ENCODE assay signal across 10 cellular contexts in the genomic region with DNA sequence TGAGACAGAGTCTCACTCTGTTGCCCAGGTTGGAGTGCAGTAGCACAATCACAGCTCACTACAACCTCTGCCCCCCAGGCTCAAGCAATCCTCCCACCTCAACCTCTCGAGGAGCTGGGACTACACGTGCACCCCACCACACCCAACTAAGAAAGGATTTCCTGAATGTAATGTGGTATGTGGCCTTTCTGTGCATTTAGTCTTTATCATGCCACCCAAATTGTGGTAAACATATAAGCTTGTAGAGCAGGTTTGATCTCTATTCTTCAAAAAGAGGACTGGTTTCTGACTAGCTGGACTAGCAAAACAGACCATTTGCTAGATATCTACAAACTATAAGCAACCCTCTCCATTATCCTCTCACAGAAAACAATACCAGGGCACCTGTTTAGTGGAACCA. TPM values are rescaled to one million over a fixed set of nuclear protein-coding genes. Genes with fewer than 3 reads are reported as not detected.
DNase-seq lines count a peak whose midpoint lies in the region; ATAC-seq and TF ChIP-seq lines count a peak whose summit lies in the region.
"Had no signal": no experiment of that assay in that cellular context is flagged by ENCODE, and none has a peak within 500 bp of the region (broad histone marks: within the 10 kb centered on the region; RNA-seq: fewer than 3 reads in every experiment).

No MANE protein-coding gene starts in this region.

- H3K27me3 ChIP-seq in AG04450 (ENCODE audit: control insufficient read depth, insufficient read depth, low read length), result no peaks in the 10 kb centered on the region
- no peaks in the 10 kb centered on the region for H3K27me3 ChIP-seq in GM23248 (replicated peaks; ENCODE audit: insufficient read depth)

- POLR2A ChIA-PET in AG04450 (lab: Yijun Ruan, JAX), result no interaction called here
- POLR2A ChIA-PET in activated CD8-positive, alpha-beta T cell treated with anti-CD3 and anti-CD28 coated beads for 36 hours (lab: Charles Lee), result interaction anchor here (0.7 to 2.4 kb wide), 3 partner anchors 32 to 76 kb away, joined by 3 to 20 read pairs (median 12); partner anchors contain the start of gene ELOVL6

- peak overlapping the region; percentile 43; the same call in 1 of the 2 replicates for H3K9ac ChIP-seq in GM23248

- peak; percentile 7 for ATAC-seq in activated CD8-positive, alpha-beta T cell treated with anti-CD3 and anti-CD28 coated beads for 36 hours

- DNase-seq in AG04450 (ENCODE audit: low read depth, low spot score) (no peak), GM23248 (no peak), immature natural killer cell (peak in 2 of 3 donors; percentile 8 to 14), GM20000 (ENCODE audit: low spot score) (no peak), iPS-NIHi11 (ENCODE audit: low spot score) (no peak), NCI-H1105 (lab: John Stamatoyannopoulos, UW) (no peak), COLO829 (ENCODE audit: low spot score) (no peak)
- peak; percentile 14 for DNase-seq in activated CD8-positive, alpha-beta T cell treated with anti-CD3 and anti-CD28 coated beads for 36 hours

- H3K36me3 Mint-ChIP-seq in activated CD8-positive, alpha-beta T cell treated with anti-CD3 and anti-CD28 coated beads for 36 hours (ENCODE audit: low read depth), result peaks cover 18% of the 10 kb centered on the region
- peaks cover 0 to 7% (median 0%) of the 10 kb centered on the region in 3 donors for H3K36me3 Mint-ChIP-seq in immature natural killer cell
- H3K36me3 Mint-ChIP-seq: IgD-negative memory B cell had no signal

- H3K4me2 ChIP-seq in GM23248 (ENCODE audit: unreplicated experiment), result peak overlapping the region; percentile 59

- H3K4me3 ChIP-seq in AG04450 (ENCODE audit: low read depth, low read length) (no peak overlapping the region), GM23248 (no peak overlapping the region)
- H3K4me3 ChIP-seq: SK-N-MC had no signal

- in situ Hi-C loops in GM23248 (cut with MboI), result no loop called here

- no peaks in the 10 kb centered on the region for H3K36me3 ChIP-seq in GM23248 (ENCODE audit: low read depth)

- no peaks in the 10 kb centered on the region for H3K27me3 Mint-ChIP-seq in activated CD8-positive, alpha-beta T cell treated with anti-CD3 and anti-CD28 coated beads for 36 hours
- peaks cover 0 to 2% (median 0%) of the 10 kb centered on the region in 3 donors for H3K27me3 Mint-ChIP-seq in immature natural killer cell (ENCODE audit: low read depth in 3 of 3)
- H3K27me3 Mint-ChIP-seq: IgD-negative memory B cell had no signal

- peaks cover 30% of the 10 kb centered on the region for H3K4me1 Mint-ChIP-seq in activated CD8-positive, alpha-beta T cell treated with anti-CD3 and anti-CD28 coated beads for 36 hours (ENCODE audit: low read depth)
- peaks cover 57 to 65% of the 10 kb centered on the region in 2 donors for H3K4me1 Mint-ChIP-seq in immature natural killer cell

- TF ChIP-seq CTCF in AG04450 (IDR thresholded peaks at IDR 0.05; ENCODE audit: low read depth, low read length) (no peak), GM20000 (IDR thresholded peaks at IDR 0.05; ENCODE audit: extremely low read depth, missing control alignments) (no peak)
- TF ChIP-seq CTCF in activated CD8-positive, alpha-beta T cell treated with anti-CD3 and anti-CD28 coated beads for 36 hours (IDR thresholded peaks at IDR 0.05), result no peak

- H3K4me1 ChIP-seq in GM23248 (ENCODE audit: insufficient read depth), result peaks cover 42% of the 10 kb centered on the region

- peak overlapping the region; percentile 49 for H3K27ac ChIP-seq in AG04450 (ENCODE audit: low read depth, low read length)
- H3K27ac ChIP-seq in GM23248, result peak overlapping the region; percentile 85
- H3K27ac ChIP-seq: SK-N-MC had no signal

- WGBS in GM23248 (ENCODE audit: low coverage in 1 of 2, low lambda C conversion rate in 2 of 2, missing lambda C conversion rate in 2 of 2), 2 experiments, result 69 to 76% methylated on average over 2 of the region's 2 CpGs

- peak overlapping the region; percentile 51; the same call in 1 of the 2 replicates for H2AFZ ChIP-seq in GM23248

- H3K9me2 ChIP-seq in GM23248 (ENCODE audit: insufficient read depth), result no peaks in the 10 kb centered on the region

- H4K20me1 ChIP-seq in GM23248 (ENCODE audit: insufficient read depth), result no peaks in the 10 kb centered on the region

- CTCF ChIA-PET in AG04450 (lab: Charles Lee), result interaction anchor here (0.9 kb wide), 1 partner anchor 11 kb away, joined by 3 read pairs; no protein-coding TSS in a partner anchor
- CTCF ChIA-PET in activated CD8-positive, alpha-beta T cell treated with anti-CD3 and anti-CD28 coated beads for 36 hours (lab: Charles Lee), result interaction anchor here (0.6 to 1.4 kb wide), 8 partner anchors 11 to 1535 kb away, joined by 3 to 4 read pairs (median 3); partner anchors contain the start of gene ELOVL6

- intact Hi-C loops in activated CD8-positive, alpha-beta T cell treated with anti-CD3 and anti-CD28 coated beads for 36 hours (cut with micrococcal nuclease), result loop anchor here (2.0 kb wide), 1 partner anchor 30 kb away; no protein-coding TSS in a partner anchor

- H3K9me3 Mint-ChIP-seq in activated CD8-positive, alpha-beta T cell treated with anti-CD3 and anti-CD28 coated beads for 36 hours, result peaks cover 6% of the 10 kb centered on the region
- H3K9me3 Mint-ChIP-seq in immature natural killer cell, result no peaks in the 10 kb centered on the region
- H3K9me3 Mint-ChIP-seq: IgD-negative memory B cell had no signal

- no peaks in the 10 kb centered on the region for H3K9me3 ChIP-seq in AG04450 (ENCODE audit: control insufficient read depth, insufficient read depth, low read length)
- H3K9me3 ChIP-seq in GM23248 (ENCODE audit: low read depth), result no peaks in the 10 kb centered on the region

- peak overlapping the region; percentile 99 for H3K27ac Mint-ChIP-seq in activated CD8-positive, alpha-beta T cell treated with anti-CD3 and anti-CD28 coated beads for 36 hours
- H3K27ac Mint-ChIP-seq in immature natural killer cell, result peak overlapping the region; percentile 73 to 96 (median 93)

- no peaks in the 10 kb centered on the region for H3K79me2 ChIP-seq in GM23248 (ENCODE audit: insufficient read depth)

- peak overlapping the region; percentile 46 for H3K4me3 Mint-ChIP-seq in activated CD8-positive, alpha-beta T cell treated with anti-CD3 and anti-CD28 coated beads for 36 hours
- H3K4me3 Mint-ChIP-seq in immature natural killer cell, result peak overlapping the region; percentile 69 to 93 (median 81)

- peaks cover 45% of the 10 kb centered on the region for H3F3A ChIP-seq in GM23248 (ENCODE audit: insufficient read depth)

RNA-seq across cellular contexts. Expression of gene ELOVL6, which starts 33.6 kb away (rescaled TPM):
- polyA plus RNA-seq in AG04450 (2011; rRNA removed) (21.4 and 30.7 TPM in 2 replicates), GM23248 (2016; fragmentation: Nextera tagmentation; extraction: Ambion mirVana) (11.7 and 13.2 TPM in 2 replicates), immature natural killer cell (1 to 10 TPM; 2.6 to 9.1 (median 7.3) TPM)
- 15.1 and 20.9 TPM in 2 replicates for polyA minus RNA-seq in AG04450 (2011; rRNA and poly(A)+ RNA removed)
- 7.7 and 8.0 TPM in 2 replicates for total RNA-seq in GM23248 (2014; rRNA removed; shearing (Covaris generic))
- 1 to 10 TPM; 4.7 to 7.7 TPM for total RNA-seq in activated CD8-positive, alpha-beta T cell treated with anti-CD3 and anti-CD28 coated beads for 36 hours

Comparison
In these comparisons a context has a peak if more than half of its experiments do, and no peak if none do; other contexts are left out.
1. DNase-seq: peak in activated CD8-positive, alpha-beta T cell treated with anti-CD3 and anti-CD28 coated beads for 36 hours (single experiment) and immature natural killer cell (2 of 3); none in AG04450 (single experiment), GM23248 (single experiment), GM20000 (single experiment), iPS-NIHi11 (single experiment), NCI-H1105 (single experiment) and COLO829 (single experiment).